In genomic region chrX:3707673-3708072, GRCh38 we compare ENCODE assay signal across 8 cellular contexts. TPM values are rescaled to one million over a fixed set of nuclear protein-coding genes. Genes with fewer than 3 reads are reported as not detected.
DNase-seq lines count a peak whose midpoint lies in the region; ATAC-seq, FAIRE-seq and TF ChIP-seq lines count a peak whose summit lies in the region.
"Not testable (repeated sequence)": the region's sequence is repeated elsewhere in the genome, so short reads cannot be mapped to it uniquely, and the experiment has no call there.

No MANE protein-coding gene starts in this region.

- FAIRE-seq in HTR-8/SVneo (lab: Jason Lieb, UNC), result peak; percentile 76

- intact Hi-C loops in CD4-positive, alpha-beta T cell (cut with DNase I, micrococcal nuclease); activated CD8-positive, alpha-beta T cell treated with anti-CD3 and anti-CD28 coated beads for 36 hours (cut with micrococcal nuclease); lower lobe of right lung (cut with DNase I): not testable (repeated sequence)

- not testable (repeated sequence) for H3K27ac ChIP-seq in CD4-positive, alpha-beta T cell (ENCODE audit: low read depth, low read length); lower lobe of right lung

- H3K27me3 ChIP-seq in CD4-positive, alpha-beta T cell (ENCODE audit: control insufficient read depth, insufficient read depth, low read length); lower lobe of right lung (ENCODE audit: low read depth): not testable (repeated sequence)

- H3K9me3 ChIP-seq in CD4-positive, alpha-beta T cell (ENCODE audit: control insufficient read depth, low read length); lower lobe of right lung: not testable (repeated sequence)

- peaks cover 44% of the 10 kb centered on the region for H3K4me1 Mint-ChIP-seq in CD4-positive, alpha-beta T cell (ENCODE audit: low read depth)
- peaks cover 78 to 91% (median 78%) of the 10 kb centered on the region in 3 donors for H3K4me1 Mint-ChIP-seq in T-cell
- H3K4me1 Mint-ChIP-seq in activated CD8-positive, alpha-beta T cell treated with anti-CD3 and anti-CD28 coated beads for 36 hours (ENCODE audit: low read depth), result peaks cover 64% of the 10 kb centered on the region
- peaks cover 78% of the 10 kb centered on the region for H3K4me1 Mint-ChIP-seq in activated naive CD4-positive, alpha-beta T cell treated with anti-CD3 and anti-CD28 coated beads, Interleukin-2, amount 10 ng/mL, durations not matched to agents 7 days and 5 days
- H3K4me1 Mint-ChIP-seq in effector memory CD8-positive, alpha-beta T cell (ENCODE audit: low read depth in 2 of 2), result peaks cover 19 to 20% of the 10 kb centered on the region in 2 donors
- peaks cover 67% of the 10 kb centered on the region for H3K4me1 Mint-ChIP-seq in stimulated activated naive CD8-positive, alpha-beta T cell treated with anti-CD3 and anti-CD28 coated beads, Interleukin-15, amount 100 ng/mL, for 72 hours

- H3K27ac Mint-ChIP-seq in CD4-positive, alpha-beta T cell, result peak overlapping the region; percentile 64
- H3K27ac Mint-ChIP-seq in T-cell, result peak overlapping the region; percentile 67 to 69
- H3K27ac Mint-ChIP-seq in activated CD8-positive, alpha-beta T cell treated with anti-CD3 and anti-CD28 coated beads for 36 hours, result peak overlapping the region; percentile 78
- peak overlapping the region; percentile 80 for H3K27ac Mint-ChIP-seq in activated naive CD4-positive, alpha-beta T cell treated with anti-CD3 and anti-CD28 coated beads, Interleukin-2, amount 10 ng/mL, durations not matched to agents 7 days and 5 days
- peak overlapping the region; percentile 88 to 93 for H3K27ac Mint-ChIP-seq in effector memory CD8-positive, alpha-beta T cell
- H3K27ac Mint-ChIP-seq in stimulated activated naive CD8-positive, alpha-beta T cell treated with anti-CD3 and anti-CD28 coated beads, Interleukin-15, amount 100 ng/mL, for 72 hours, result peak overlapping the region in 1 of 2 donors; percentile 19

- CTCF ChIA-PET in CD4-positive, alpha-beta T cell (lab: Charles Lee); T-cell (lab: Charles Lee); activated CD8-positive, alpha-beta T cell treated with anti-CD3 and anti-CD28 coated beads for 36 hours (lab: Charles Lee); activated naive CD4-positive, alpha-beta T cell treated with anti-CD3 and anti-CD28 coated beads, Interleukin-2, amount 10 ng/mL, durations not matched to agents 7 days and 5 days (lab: Charles Lee): not testable (repeated sequence)

- DNase-seq in CD4-positive, alpha-beta T cell; HTR-8/SVneo (ENCODE audit: insufficient read length, low spot score); activated naive CD4-positive, alpha-beta T cell treated with anti-CD3 and anti-CD28 coated beads, Interleukin-2, amount 10 ng/mL, durations not matched to agents 7 days and 5 days; lower lobe of right lung; stimulated activated naive CD8-positive, alpha-beta T cell treated with anti-CD3 and anti-CD28 coated beads, Interleukin-15, amount 100 ng/mL, for 72 hours: not testable (repeated sequence)
- peak in 15 of 34 experiments; percentile 6 to 30 (median 21) for DNase-seq in T-cell
- DNase-seq in activated CD8-positive, alpha-beta T cell treated with anti-CD3 and anti-CD28 coated beads for 36 hours, result peak; percentile 24
- peak; percentile 39 to 48 (median 45) for DNase-seq in effector memory CD8-positive, alpha-beta T cell

- not testable (repeated sequence) for H3K9me3 Mint-ChIP-seq in CD4-positive, alpha-beta T cell; T-cell; activated CD8-positive, alpha-beta T cell treated with anti-CD3 and anti-CD28 coated beads for 36 hours; activated naive CD4-positive, alpha-beta T cell treated with anti-CD3 and anti-CD28 coated beads, Interleukin-2, amount 10 ng/mL, durations not matched to agents 7 days and 5 days; effector memory CD8-positive, alpha-beta T cell; stimulated activated naive CD8-positive, alpha-beta T cell treated with anti-CD3 and anti-CD28 coated beads, Interleukin-15, amount 100 ng/mL, for 72 hours

- not testable (repeated sequence) for H3K4me1 ChIP-seq in lower lobe of right lung

- not testable (repeated sequence) for H3K4me3 ChIP-seq in lower lobe of right lung

- not testable (repeated sequence) for H3K27me3 Mint-ChIP-seq in CD4-positive, alpha-beta T cell; T-cell; activated CD8-positive, alpha-beta T cell treated with anti-CD3 and anti-CD28 coated beads for 36 hours; activated naive CD4-positive, alpha-beta T cell treated with anti-CD3 and anti-CD28 coated beads, Interleukin-2, amount 10 ng/mL, durations not matched to agents 7 days and 5 days; effector memory CD8-positive, alpha-beta T cell; stimulated activated naive CD8-positive, alpha-beta T cell treated with anti-CD3 and anti-CD28 coated beads, Interleukin-15, amount 100 ng/mL, for 72 hours

- not testable (repeated sequence) for TF ChIP-seq CTCF in CD4-positive, alpha-beta T cell (IDR thresholded peaks at IDR 0.05); activated CD8-positive, alpha-beta T cell treated with anti-CD3 and anti-CD28 coated beads for 36 hours (IDR thresholded peaks at IDR 0.05); lower lobe of right lung (IDR thresholded peaks at IDR 0.05)

- H3K36me3 Mint-ChIP-seq in CD4-positive, alpha-beta T cell (ENCODE audit: low read depth), result peaks cover 11% of the 10 kb centered on the region
- not testable (repeated sequence) for H3K36me3 Mint-ChIP-seq in T-cell
- peaks cover 52% of the 10 kb centered on the region for H3K36me3 Mint-ChIP-seq in activated CD8-positive, alpha-beta T cell treated with anti-CD3 and anti-CD28 coated beads for 36 hours (ENCODE audit: low read depth)
- peaks cover 66% of the 10 kb centered on the region for H3K36me3 Mint-ChIP-seq in activated naive CD4-positive, alpha-beta T cell treated with anti-CD3 and anti-CD28 coated beads, Interleukin-2, amount 10 ng/mL, durations not matched to agents 7 days and 5 days
- peaks cover 87% of the 10 kb centered on the region for H3K36me3 Mint-ChIP-seq in effector memory CD8-positive, alpha-beta T cell (ENCODE audit: insufficient read depth)

- H3K36me3 ChIP-seq in lower lobe of right lung, result not testable (repeated sequence)

- ATAC-seq in CD4-positive, alpha-beta T cell (ENCODE audit: poor library complexity), result peak; percentile 75
- ATAC-seq in T-cell (replicated peaks in 1 of 4) (peak; percentile 31 to 70 (median 42)), lower lobe of right lung (peak; percentile 28 to 32)
- peak; percentile 47 for ATAC-seq in activated CD8-positive, alpha-beta T cell treated with anti-CD3 and anti-CD28 coated beads for 36 hours
- peak; percentile 78 for ATAC-seq in effector memory CD8-positive, alpha-beta T cell (replicated peaks)
- peak; percentile 74 for ATAC-seq in stimulated activated naive CD8-positive, alpha-beta T cell treated with anti-CD3 and anti-CD28 coated beads, Interleukin-15, amount 100 ng/mL, for 72 hours

- POLR2A ChIA-PET in CD4-positive, alpha-beta T cell (lab: Charles Lee), result interaction anchor here (1.0 kb wide), 1 partner anchor 8 kb away, joined by 3 read pairs; no protein-coding TSS in a partner anchor
- POLR2A ChIA-PET in T-cell (lab: Charles Lee); activated CD8-positive, alpha-beta T cell treated with anti-CD3 and anti-CD28 coated beads for 36 hours (lab: Charles Lee): not testable (repeated sequence)

- peak overlapping the region; percentile 46 for H3K4me3 Mint-ChIP-seq in CD4-positive, alpha-beta T cell
- peak overlapping the region in 1 of 3 donors; percentile 71 for H3K4me3 Mint-ChIP-seq in T-cell
- H3K4me3 Mint-ChIP-seq in activated CD8-positive, alpha-beta T cell treated with anti-CD3 and anti-CD28 coated beads for 36 hours, result peak overlapping the region; percentile 24
- peak overlapping the region; percentile 60 for H3K4me3 Mint-ChIP-seq in activated naive CD4-positive, alpha-beta T cell treated with anti-CD3 and anti-CD28 coated beads, Interleukin-2, amount 10 ng/mL, durations not matched to agents 7 days and 5 days
- H3K4me3 Mint-ChIP-seq in effector memory CD8-positive, alpha-beta T cell, result peak overlapping the region; percentile 66
- H3K4me3 Mint-ChIP-seq in stimulated activated naive CD8-positive, alpha-beta T cell treated with anti-CD3 and anti-CD28 coated beads, Interleukin-15, amount 100 ng/mL, for 72 hours, result peak overlapping the region; percentile 37 to 70

RNA-seq across cellular contexts. Expression of gene PRKX, which starts 5.8 kb away (rescaled TPM):
- 10 to 100 TPM; 31.6 to 35.4 TPM for total RNA-seq in CD4-positive, alpha-beta T cell
- total RNA-seq in T-cell, result 10 to 100 TPM; 55.9 to 83.2 (median 63.2) TPM
- total RNA-seq in activated CD8-positive, alpha-beta T cell treated with anti-CD3 and anti-CD28 coated beads for 36 hours, result 10 to 100 TPM; 54.4 to 59.9 TPM
- 27.3 TPM for total RNA-seq in lower lobe of right lung
